Comparison of ENCODE assay signal across 1 cellular context in the genomic region with DNA sequence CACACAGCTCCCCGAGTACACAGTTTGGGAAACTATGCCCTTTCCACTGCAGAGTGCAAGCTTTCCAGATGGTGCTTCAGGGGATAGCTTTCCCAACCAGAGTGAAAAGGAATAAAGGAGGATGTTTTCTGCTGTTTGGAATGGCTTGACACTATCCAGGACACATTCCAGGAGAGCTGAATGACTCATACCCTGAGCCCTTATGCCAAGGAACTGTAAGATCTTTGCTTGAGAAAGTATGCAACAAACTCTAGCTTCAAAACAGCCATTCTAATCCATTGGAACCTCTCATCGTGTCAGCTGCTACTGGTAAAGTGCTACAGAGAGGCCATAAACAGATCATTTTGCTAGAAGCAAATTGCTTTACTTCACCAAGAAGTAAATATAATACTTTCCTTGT.
A peak's percentile ranks its signal among the peaks of the same experiment; 100 is the strongest.
TF ChIP-seq lines count a peak whose summit lies in the region.

No MANE protein-coding gene starts in this region.

TF ChIP-seq in HEK293, 187 proteins besides CTCF, POLR2A, EP300 and RAD21 (continued from another document):
- TF ChIP-seq, protein P1, sequence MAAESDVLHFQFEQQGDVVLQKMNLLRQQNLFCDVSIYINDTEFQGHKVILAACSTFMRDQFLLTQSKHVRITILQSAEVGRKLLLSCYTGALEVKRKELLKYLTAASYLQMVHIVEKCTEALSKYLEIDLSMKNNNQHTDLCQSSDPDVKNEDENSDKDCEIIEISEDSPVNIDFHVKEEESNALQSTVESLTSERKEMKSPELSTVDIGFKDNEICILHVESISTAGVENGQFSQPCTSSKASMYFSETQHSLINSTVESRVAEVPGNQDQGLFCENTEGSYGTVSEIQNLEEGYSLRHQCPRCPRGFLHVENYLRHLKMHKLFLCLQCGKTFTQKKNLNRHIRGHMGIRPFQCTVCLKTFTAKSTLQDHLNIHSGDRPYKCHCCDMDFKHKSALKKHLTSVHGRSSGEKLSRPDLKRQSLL (tag by site-specific recombination; IDR thresholded peaks at IDR 0.05): no peak
- TF ChIP-seq GLI4 (tag by site-specific recombination; IDR thresholded peaks at IDR 0.05): no peak
- peak; percentile 36; the same call in 1 of the 2 replicates for TF ChIP-seq TRIM28 (IDR thresholded peaks at IDR 0.05; ENCODE audit: borderline replicate concordance, low read length)
- no peak for TF ChIP-seq ZBTB26 (tag by site-specific recombination; optimal IDR thresholded peaks at IDR 0.05)
- TF ChIP-seq ZNF555 (tag by site-specific recombination; conservative IDR thresholded peaks at IDR 0.05): no peak
- TF ChIP-seq MYNN (tag by site-specific recombination; IDR thresholded peaks at IDR 0.05; ENCODE audit: borderline replicate concordance): no peak
- TF ChIP-seq ZNF768 (tag by site-specific recombination; IDR thresholded peaks at IDR 0.05): no peak
- peak; percentile 37; the same call in 1 of the 2 replicates for TF ChIP-seq PRDM10 (tag by site-specific recombination; IDR thresholded peaks at IDR 0.05)
- TF ChIP-seq ZNF571 (tag by site-specific recombination; IDR thresholded peaks at IDR 0.05): no peak
- TF ChIP-seq ZNF24 (tag by site-specific recombination; IDR thresholded peaks at IDR 0.05): 0 out of 2 replicates have a peak, but pooled peaks have one; percentile 27
- no peak for TF ChIP-seq ZNF501 (tag by site-specific recombination; IDR thresholded peaks at IDR 0.05)
- peak; percentile 97 for TF ChIP-seq OSR2 (tag by site-specific recombination; IDR thresholded peaks at IDR 0.05)
- no peak for TF ChIP-seq SALL2 (tag by site-specific recombination; IDR thresholded peaks at IDR 0.05; ENCODE audit: borderline replicate concordance)
- peak; percentile 43; the same call in 1 of the 2 replicates for TF ChIP-seq ZEB2 (tag by site-specific recombination; IDR thresholded peaks at IDR 0.05)
- 0 out of 2 replicates have a peak, but pooled peaks have one; percentile 23 for TF ChIP-seq SP7 (tag by site-specific recombination; IDR thresholded peaks at IDR 0.05)
- no peak for TF ChIP-seq ZNF302 (tag by site-specific recombination; IDR thresholded peaks at IDR 0.05; ENCODE audit: low read depth)
- TF ChIP-seq ZNF664 (tag by site-specific recombination; IDR thresholded peaks at IDR 0.05): no peak
- no peak for TF ChIP-seq ZNF112 (tag by site-specific recombination; IDR thresholded peaks at IDR 0.05)
- peak; percentile 49; the same call in 1 of the 2 replicates for TF ChIP-seq ZNF629 (tag by site-specific recombination; IDR thresholded peaks at IDR 0.05)
- TF ChIP-seq ZNF426 (tag by site-specific recombination; IDR thresholded peaks at IDR 0.05): no peak
- peak; percentile 70 for TF ChIP-seq ZBTB48 (tag by site-specific recombination; IDR thresholded peaks at IDR 0.05)
- TF ChIP-seq ZNF791 (tag by site-specific recombination; IDR thresholded peaks at IDR 0.05): no peak
- TF ChIP-seq ZBTB17 (tag by site-specific recombination; IDR thresholded peaks at IDR 0.05): peak; percentile 84
- TF ChIP-seq ZNF133 (tag by site-specific recombination; IDR thresholded peaks at IDR 0.05): no peak
- no peak for TF ChIP-seq ZNF416 (tag by site-specific recombination; IDR thresholded peaks at IDR 0.05)
- TF ChIP-seq ZNF660 (tag by site-specific recombination; IDR thresholded peaks at IDR 0.05): 0 out of 2 replicates have a peak, but pooled peaks have one; percentile 33
- TF ChIP-seq, protein P2, sequence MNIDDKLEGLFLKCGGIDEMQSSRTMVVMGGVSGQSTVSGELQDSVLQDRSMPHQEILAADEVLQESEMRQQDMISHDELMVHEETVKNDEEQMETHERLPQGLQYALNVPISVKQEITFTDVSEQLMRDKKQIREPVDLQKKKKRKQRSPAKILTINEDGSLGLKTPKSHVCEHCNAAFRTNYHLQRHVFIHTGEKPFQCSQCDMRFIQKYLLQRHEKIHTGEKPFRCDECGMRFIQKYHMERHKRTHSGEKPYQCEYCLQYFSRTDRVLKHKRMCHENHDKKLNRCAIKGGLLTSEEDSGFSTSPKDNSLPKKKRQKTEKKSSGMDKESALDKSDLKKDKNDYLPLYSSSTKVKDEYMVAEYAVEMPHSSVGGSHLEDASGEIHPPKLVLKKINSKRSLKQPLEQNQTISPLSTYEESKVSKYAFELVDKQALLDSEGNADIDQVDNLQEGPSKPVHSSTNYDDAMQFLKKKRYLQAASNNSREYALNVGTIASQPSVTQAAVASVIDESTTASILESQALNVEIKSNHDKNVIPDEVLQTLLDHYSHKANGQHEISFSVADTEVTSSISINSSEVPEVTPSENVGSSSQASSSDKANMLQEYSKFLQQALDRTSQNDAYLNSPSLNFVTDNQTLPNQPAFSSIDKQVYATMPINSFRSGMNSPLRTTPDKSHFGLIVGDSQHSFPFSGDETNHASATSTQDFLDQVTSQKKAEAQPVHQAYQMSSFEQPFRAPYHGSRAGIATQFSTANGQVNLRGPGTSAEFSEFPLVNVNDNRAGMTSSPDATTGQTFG (tag by site-specific recombination; IDR thresholded peaks at IDR 0.05; ENCODE audit: borderline replicate concordance): no peak
- TF ChIP-seq WT1 (tag by site-specific recombination; IDR thresholded peaks at IDR 0.05): peak; percentile 51; the same call in 1 of the 2 replicates
- TF ChIP-seq ZNF747 (tag by site-specific recombination; IDR thresholded peaks at IDR 0.05): no peak
- no peak for TF ChIP-seq ZNF585B (tag by site-specific recombination; IDR thresholded peaks at IDR 0.05)
- TF ChIP-seq PRDM1 (tag by site-specific recombination; IDR thresholded peaks at IDR 0.05): peak; percentile 96
- TF ChIP-seq ZNF157 (tag by site-specific recombination; IDR thresholded peaks at IDR 0.05): no peak
- peak; percentile 84 for TF ChIP-seq INSM2 (tag by site-specific recombination; IDR thresholded peaks at IDR 0.05)
